1 cellular context compared by ENCODE assay signal in genomic region chr1:235213752-235214151, GRCh38.
TF ChIP-seq lines count a peak whose summit lies in the region.

No MANE protein-coding gene starts in this region.

TF ChIP-seq in WTC11, 78 proteins besides CTCF, POLR2A, EP300 and RAD21 (continued from another document):
- no peak for TF ChIP-seq HMGXB4 (CRISPR knock-in tag; IDR thresholded peaks at IDR 0.05)
- no peak for TF ChIP-seq NR3C1 (CRISPR knock-in tag; conservative IDR thresholded peaks at IDR 0.05; ENCODE audit: low read depth)
- no peak for TF ChIP-seq RORB (CRISPR knock-in tag; IDR thresholded peaks at IDR 0.05)
- no peak for TF ChIP-seq AR (CRISPR knock-in tag; IDR thresholded peaks at IDR 0.05)
- TF ChIP-seq E2F5 (CRISPR knock-in tag; IDR thresholded peaks at IDR 0.05), result no peak
- TF ChIP-seq ZNF671 (CRISPR knock-in tag; IDR thresholded peaks at IDR 0.05), result no peak
- TF ChIP-seq SP1 (CRISPR knock-in tag; conservative IDR thresholded peaks at IDR 0.05), result no peak
- TF ChIP-seq ZNF317 (CRISPR knock-in tag; IDR thresholded peaks at IDR 0.05; ENCODE audit: borderline replicate concordance, low read depth), result no peak
TF ChIP-seq in WTC11: peak in this region for 0.
